ENCODE assay signal across 14 cellular contexts in genomic region chr7:128435311-128435654, GRCh38.
"Had no signal": no experiment of that assay in that cellular context is flagged by ENCODE, and none has a peak within 500 bp of the region (broad histone marks: within the 10 kb centered on the region; RNA-seq: fewer than 3 reads in every experiment).

No MANE protein-coding gene starts in this region.

- DNase-seq: activated CD4-positive, alpha-beta T cell treated with anti-CD3 and anti-CD28 coated beads, Interleukin-2, amount 50 U/mL, for 1 hour; activated CD8-positive, alpha-beta memory T cell treated with anti-CD3 and anti-CD28 coated beads for 24 hours; activated naive CD4-positive, alpha-beta T cell treated with anti-CD3 and anti-CD28 coated beads for 36 hours; activated naive CD8-positive, alpha-beta T cell treated with anti-CD3 and anti-CD28 coated beads, Interleukin-2, amount 50 U/mL, for 24 hours; aorta; left ventricle myocardium superior; natural killer cell; stimulated activated CD4-positive, alpha-beta T cell treated with anti-CD3 and anti-CD28 coated beads, Interleukin-4, amount 100 ng/mL, for 24 hours; stimulated activated naive CD4-positive, alpha-beta T cell; substantia nigra; transverse colon had no signal

- ATAC-seq: activated CD4-positive, CD25-positive, alpha-beta regulatory T cell treated with anti-CD3 and anti-CD28 coated beads, Interleukin-2, amount 50 U/mL, for 24 hours; activated naive CD8-positive, alpha-beta T cell treated with anti-CD3 and anti-CD28 coated beads, Interleukin-2, amount 50 U/mL, for 24 hours; activated T-helper 17 cell treated with anti-CD3 and anti-CD28 coated beads, Interleukin-2, amount 50 U/mL, for 72 hours; left ventricle myocardium superior; natural killer cell had no signal

- H3K9me3 ChIP-seq: breast epithelium, transverse colon had no signal

- H3K4me1 ChIP-seq: breast epithelium had no signal

- H3K36me3 ChIP-seq: breast epithelium, transverse colon had no signal

- H3K4me3 ChIP-seq: breast epithelium, transverse colon had no signal
